In genomic region chr5:87308024-87308423, GRCh38 we compare ENCODE assay signal across 11 cellular contexts. TPM values are rescaled to one million over a fixed set of nuclear protein-coding genes. Genes with fewer than 3 reads are reported as not detected.
DNase-seq lines count a peak whose midpoint lies in the region; ATAC-seq, FAIRE-seq and TF ChIP-seq lines count a peak whose summit lies in the region.
"Had no signal": no experiment of that assay in that cellular context is flagged by ENCODE, and none has a peak within 500 bp of the region (broad histone marks: within the 10 kb centered on the region; RNA-seq: fewer than 3 reads in every experiment).

No MANE protein-coding gene starts in this region.

- no peak for FAIRE-seq in GM12878 (lab: Jason Lieb, UNC)

- peak overlapping the region; percentile 37; the same call in 1 of the 2 replicates for H3K27ac ChIP-seq in GM12878 (ENCODE audit: control insufficient read depth, insufficient read depth)
- H3K27ac ChIP-seq in H9 (ENCODE audit: insufficient read length, low read depth, low read length), result no peak overlapping the region

- H3K36me3 ChIP-seq in GM12878 (ENCODE audit: control insufficient read depth in 2 of 2, insufficient read depth in 2 of 2, low read length in 1 of 2), result peaks cover 3 to 27% of the 10 kb centered on the region in 2 experiments; a peak in 3 of 4 replicates

- no peaks in the 10 kb centered on the region for H3K23me2 ChIP-seq in H9 (ENCODE audit: insufficient read length, low read depth, low read length, poor library complexity, severe bottlenecking)

- peaks cover 6% of the 10 kb centered on the region for H3K9me3 ChIP-seq in GM12878 (replicated peaks; ENCODE audit: control insufficient read depth, insufficient read depth, low read length)
- no peaks in the 10 kb centered on the region for H3K9me3 ChIP-seq in H9 (ENCODE audit: control insufficient read depth, low read depth, low read length)
- H3K9me3 ChIP-seq: MG63 had no signal

- H3K4me3 Mint-ChIP-seq in H9, result no peak overlapping the region
- H3K4me3 Mint-ChIP-seq in osteocyte (ENCODE audit: unreplicated experiment), result no peak overlapping the region
- H3K4me3 Mint-ChIP-seq: CD4-positive, CD25-positive, alpha-beta regulatory T cell had no signal

- H3K27ac Mint-ChIP-seq in H9 (peak overlapping the region in 1 of 3 experiments; percentile 50; a peak in 2 of 7 replicates), osteocyte (ENCODE audit: unreplicated experiment) (no peak overlapping the region)

- TF ChIP-seq CTCF in GM12878 (IDR thresholded peaks at IDR 0.05 in 2 of 3, conservative IDR thresholded peaks at IDR 0.05 in 1 of 3; ENCODE audit: control insufficient read depth in 2 of 3, extremely low read depth in 1 of 3, insufficient read depth in 1 of 3, low read depth in 3 of 3, low read length in 3 of 3) (no peak), H9 (conservative IDR thresholded peaks at IDR 0.05) (no peak), osteocyte (IDR thresholded peaks at IDR 0.05) (no peak)

- H2BK20ac ChIP-seq in H9 (ENCODE audit: low read depth, low read length, poor library complexity, severe bottlenecking), result no peak overlapping the region

- no peak overlapping the region for H2BK12ac ChIP-seq in H9 (ENCODE audit: insufficient read length, low read depth, low read length)

- no peak overlapping the region for H3K4me3 ChIP-seq in GM12878
- H3K4me3 ChIP-seq: MG63 had no signal

- no peak overlapping the region for H2BK15ac ChIP-seq in H9 (ENCODE audit: low read depth, low read length)

- H3K23ac ChIP-seq in H9 (ENCODE audit: insufficient read length, low read depth, low read length), result no peak overlapping the region

- H3K27me3 ChIP-seq in GM12878 (replicated peaks in 1 of 2; ENCODE audit: control insufficient read depth in 2 of 2, insufficient read depth in 2 of 2, low read length in 1 of 2) (no peaks in the 10 kb centered on the region), H9 (ENCODE audit: insufficient read depth, low read length) (no peaks in the 10 kb centered on the region)
- H3K27me3 ChIP-seq: MG63 had no signal

- RAD21 ChIA-PET in GM12878 (lab: Charles Lee; ENCODE audit: unreplicated experiment), result interaction anchor here (1.0 to 1.4 kb wide), 6 partner anchors 92 to 293 kb away, joined by 3 to 8 read pairs (median 3); no protein-coding TSS in a partner anchor

- H2AFZ ChIP-seq in GM12878 (ENCODE audit: control insufficient read depth, low read depth, low read length) (no peak overlapping the region), H9 (ENCODE audit: low read length) (no peak overlapping the region)

- TF ChIP-seq EP300 in GM12878 (IDR thresholded peaks at IDR 0.05; ENCODE audit: borderline replicate concordance in 1 of 2, control insufficient read depth in 1 of 2, low read depth in 2 of 2, low read length in 2 of 2), result no peak

- H3K9me3 Mint-ChIP-seq in H9, result peaks cover 0 to 6% of the 10 kb centered on the region in 2 experiments; a peak in 1 of 5 replicates
- peaks cover 7% of the 10 kb centered on the region for H3K9me3 Mint-ChIP-seq in osteocyte (ENCODE audit: unreplicated experiment)

- 0% methylated on average over 1 of the region's 1 CpG for WGBS in GM12878 (ENCODE audit: insufficient coverage, insufficient replicate concordance, low lambda C conversion rate, missing lambda C conversion rate)
- no CpG with 5 or more reads among the region's 1 CpG for WGBS in H9 (ENCODE audit: extremely low coverage, insufficient read length, low lambda C conversion rate)

- no peak overlapping the region for H2AK5ac ChIP-seq in H9 (ENCODE audit: insufficient read length, low read length)

- DNase-seq in GM12878 (ENCODE audit: low read depth, low spot score), result peak; percentile 31
- no peak for DNase-seq in H9
- DNase-seq in osteocyte (ENCODE audit: extremely low spot score, unreplicated experiment), result no peak
- no peak for DNase-seq in activated CD8-positive, alpha-beta memory T cell treated with anti-CD3 and anti-CD28 coated beads for 24 hours
- no peak for DNase-seq in activated CD8-positive, alpha-beta memory T cell treated with anti-CD3 and anti-CD28 coated beads, Interleukin-2, amount 50 U/mL, for 48 hours
- DNase-seq: activated CD4-positive, CD25-positive, alpha-beta regulatory T cell; CD4-positive, CD25-positive, alpha-beta regulatory T cell; MG63 had no signal

- H4K20me1 ChIP-seq in GM12878 (ENCODE audit: control insufficient read depth, insufficient read depth), result no peaks in the 10 kb centered on the region
- no peaks in the 10 kb centered on the region for H4K20me1 ChIP-seq in H9 (ENCODE audit: control insufficient read depth, insufficient read depth, insufficient read length)

- H4K5ac ChIP-seq in H9 (ENCODE audit: insufficient read length, low read depth, low read length), result no peak overlapping the region

- no peak overlapping the region for H3T11ph ChIP-seq in H9 (ENCODE audit: low read length)

- TF ChIP-seq POLR2A in GM12878 (IDR thresholded peaks at IDR 0.05; ENCODE audit: low read depth, low read length), result no peak

- no peak for TF ChIP-seq RAD21 in GM12878 (IDR thresholded peaks at IDR 0.05; ENCODE audit: insufficient read depth, low read depth, low read length)

- H3K79me1 ChIP-seq in H9 (ENCODE audit: insufficient read depth, low read depth, low read length, poor library complexity, severe bottlenecking), result no peaks in the 10 kb centered on the region

- H3K79me2 ChIP-seq in GM12878 (ENCODE audit: control insufficient read depth, insufficient read depth, low read length) (peaks cover 33% of the 10 kb centered on the region), H9 (ENCODE audit: insufficient read depth, low read length) (no peaks in the 10 kb centered on the region; the same call in 1 of the 2 replicates)

- H3K36me3 Mint-ChIP-seq in H9 (ENCODE audit: insufficient read depth in 1 of 3, low read depth in 3 of 3) (peaks cover 18 to 30% (median 28%) of the 10 kb centered on the region in 3 experiments), osteocyte (ENCODE audit: unreplicated experiment) (peaks cover 24% of the 10 kb centered on the region)

- H3K4ac ChIP-seq in H9 (ENCODE audit: low read depth, low read length), result no peak overlapping the region

- no peaks in the 10 kb centered on the region for H3K27me3 Mint-ChIP-seq in H9 (ENCODE audit: low read depth)
- H3K27me3 Mint-ChIP-seq in osteocyte (ENCODE audit: unreplicated experiment), result no peaks in the 10 kb centered on the region
- H3K27me3 Mint-ChIP-seq: CD4-positive, CD25-positive, alpha-beta regulatory T cell had no signal

- POLR2A ChIA-PET in GM12878 (lab: Charles Lee), result interaction anchor here (0.7 kb wide), 1 partner anchor 40 kb away, joined by 3 read pairs; the partner anchor contains the start of gene RASA1

- no peak overlapping the region for H2BK120ac ChIP-seq in H9 (ENCODE audit: low read depth, low read length, poor library complexity, severe bottlenecking)

- peaks cover 26 to 34% of the 10 kb centered on the region in 2 experiments for H3K4me1 Mint-ChIP-seq in H9
- peaks cover 10% of the 10 kb centered on the region for H3K4me1 Mint-ChIP-seq in osteocyte (ENCODE audit: unreplicated experiment)

- in situ Hi-C loops in GM12878 (cut with MboI), result no loop called here

- no peak overlapping the region for H4K8ac ChIP-seq in H9 (replicated peaks; ENCODE audit: insufficient read length, low read depth, low read length)

- intact Hi-C loops in GM12878 (cut with micrococcal nuclease; ENCODE audit: unreplicated experiment), result no loop called here

- H3K56ac ChIP-seq in H9 (ENCODE audit: insufficient read length, low read depth, low read length), result no peak overlapping the region

- BruUV-seq in GM12878 (replicated peaks; lab: Mats Ljungman, UMichigan), result no TSS peak

- no peak overlapping the region for H3K9ac ChIP-seq in GM12878 (ENCODE audit: control insufficient read depth, insufficient read depth, low read length)
- H3K9ac ChIP-seq in H9 (ENCODE audit: extremely low read depth, insufficient read length, low read length), result no peak overlapping the region

- H3K4me1 ChIP-seq in GM12878 (ENCODE audit: control insufficient read depth, insufficient read depth, low read length), result peaks cover 6% of the 10 kb centered on the region
- H3K4me1 ChIP-seq in H9 (ENCODE audit: insufficient read depth, low read length), result peaks cover 6% of the 10 kb centered on the region; the same call in 1 of the 2 replicates

- no peak overlapping the region for H3K18ac ChIP-seq in H9 (ENCODE audit: insufficient read length, low read depth, low read length)

- no peak overlapping the region for H3K14ac ChIP-seq in H9 (ENCODE audit: insufficient read depth, low read length)

- peak; percentile 77 for ATAC-seq in GM18858 (IDR thresholded peaks at IDR 0.05; ENCODE audit: unreplicated experiment)
- peak; percentile 93 for ATAC-seq in GM21717 (IDR thresholded peaks at IDR 0.05; ENCODE audit: unreplicated experiment)
- peak; percentile 92 for ATAC-seq in HG03196 (IDR thresholded peaks at IDR 0.05; ENCODE audit: unreplicated experiment)
- peak; percentile 92 for ATAC-seq in GM12878

- 0 out of 2 replicates have a peak overlapping the region, but pooled peaks have one; percentile 44 for H3K4me2 ChIP-seq in GM12878 (ENCODE audit: control insufficient read depth, insufficient read depth)
- no peak overlapping the region for H3K4me2 ChIP-seq in H9 (ENCODE audit: insufficient read depth, insufficient read length, low read length)

- no peak overlapping the region for H4K91ac ChIP-seq in H9 (ENCODE audit: insufficient read length, low read depth, low read length)

- CTCF ChIA-PET in GM12878 (lab: Yijun Ruan, JAX), result interaction anchor here (0.7 to 1.5 kb wide), 5 partner anchors 9 to 92 kb away, joined by 3 to 4 read pairs (median 3); no protein-coding TSS in a partner anchor

- SMC1A ChIA-PET in GM12878 (lab: Charles Lee; ENCODE audit: uncharacterized antibody, unreplicated experiment), result interaction anchor here (0.6 to 1.9 kb wide), 18 partner anchors 8 to 238 kb away, joined by 3 to 5 read pairs (median 3); partner anchors contain the start of gene RASA1

- no peak overlapping the region for H2BK5ac ChIP-seq in H9 (ENCODE audit: insufficient read length, low read length)

RNA-seq across cellular contexts. Expression of gene RASA1, which starts 40.3 kb away (rescaled TPM):
- total RNA-seq in GM12878 (2013; cell fraction: nucleolus; rRNA removed), result 125 and 130 TPM in 2 replicates
- total RNA-seq in GM12878 (2014; rRNA removed), result 23.3 and 27.1 TPM in 2 replicates
- total RNA-seq in GM12878 (2014; rRNA removed; fragmentation: Illumina TruSeq; extraction: Trizol), result 20.3 and 22.4 TPM in 2 replicates
- 26.1 and 26.9 TPM in 2 replicates for total RNA-seq in GM12878 (2021)
- 12.6 TPM for polyA plus RNA-seq in GM12878 (2011; ENCODE audit: low read depth)
- 72.3 and 101 TPM in 2 replicates for polyA plus RNA-seq in GM12878 (2011; rRNA removed)
- 31.1 and 32.2 TPM in 2 replicates for polyA plus RNA-seq in GM12878 (2011; cell fraction: cytosol; rRNA removed)
- 80.1 and 92.8 TPM in 2 replicates for polyA plus RNA-seq in GM12878 (2011; cell fraction: nucleus; rRNA removed)
- 18.4 and 36.3 TPM in 2 replicates for polyA plus RNA-seq in GM12878 (2012)
- polyA plus RNA-seq in GM12878 (2014; fragmentation: Illumina TruSeq; extraction: Trizol), result 33.6 and 42.6 TPM in 2 replicates
- polyA plus RNA-seq in GM12878 (2014; fragmentation: Nextera tagmentation; extraction: Ambion mirVana), result 10 to 100 TPM in 1 of 2 experiments, 1 to 10 TPM in 1; 7.8 to 12.0 TPM
- 21.7 and 26.7 TPM in 2 replicates for polyA plus RNA-seq in GM12878 (2014; rRNA removed)
- 10 to 100 TPM; 18.4 to 18.9 TPM for polyA plus RNA-seq in GM12878 (2016; fragmentation: Nextera tagmentation; extraction: Ambion mirVana)
- 51.4 and 59.8 TPM in 2 replicates for polyA minus RNA-seq in GM12878 (2011; rRNA and poly(A)+ RNA removed)
- 14.6 and 15.7 TPM in 2 replicates for polyA minus RNA-seq in GM12878 (2011; cell fraction: cytosol; rRNA and poly(A)+ RNA removed)
- 52.3 and 87.1 TPM in 2 replicates for polyA minus RNA-seq in GM12878 (2011; cell fraction: nucleus; rRNA and poly(A)+ RNA removed)
- 29.6 TPM in 2 replicates for total RNA-seq in H9 (2021)
- 29.3 and 32.1 TPM in 2 replicates for total RNA-seq in osteocyte
